In genomic region chr4:42673084-42673429, GRCh38 we compare ENCODE assay signal across 1 cellular context.
TF ChIP-seq lines count a peak whose summit lies in the region.

No MANE protein-coding gene starts in this region.

TF ChIP-seq in GM12878, 131 proteins besides CTCF, POLR2A, EP300 and RAD21:
- TF ChIP-seq CEBPZ (IDR thresholded peaks at IDR 0.05; ENCODE audit: low read depth, low read length) (no peak), ATF7 (IDR thresholded peaks at IDR 0.05; ENCODE audit: low read depth) (no peak), PKNOX1 (IDR thresholded peaks at IDR 0.05) (peak; percentile 48; the same call in 1 of the 2 replicates), EGR1 (IDR thresholded peaks at IDR 0.05; ENCODE audit: borderline replicate concordance in 1 of 2, low read depth in 2 of 2, low read length in 2 of 2) (no peak), STAT1 (conservative IDR thresholded peaks at IDR 0.05) (no peak), CREB1 (IDR thresholded peaks at IDR 0.05; ENCODE audit: low read depth) (peak; percentile 33; the same call in 1 of the 2 replicates), CREM (IDR thresholded peaks at IDR 0.05; ENCODE audit: low read depth) (peak; percentile 32; the same call in 1 of the 2 replicates)
